ENCODE assay signal across 20 cellular contexts in the genomic region with DNA sequence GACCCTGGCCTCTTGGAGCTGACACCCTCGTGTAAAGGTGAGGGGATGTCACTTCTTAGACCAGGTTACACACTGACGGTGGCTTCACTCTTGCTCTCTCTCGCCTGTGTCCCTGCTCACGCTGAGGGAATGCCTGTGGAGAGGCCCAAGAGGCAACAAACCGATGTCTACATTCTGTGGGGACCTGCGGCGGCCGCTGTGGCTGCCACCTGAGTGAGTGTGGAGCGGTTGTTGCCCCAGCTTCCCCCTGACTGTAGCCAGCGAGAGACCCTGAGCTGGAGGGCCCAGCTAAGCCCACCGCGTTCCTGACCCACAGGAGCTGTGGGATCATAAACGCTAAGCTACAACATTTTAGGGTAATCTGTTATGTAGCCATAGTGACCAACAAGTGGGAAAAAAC. TPM values are rescaled to one million over a fixed set of nuclear protein-coding genes. Genes with fewer than 3 reads are reported as not detected.
DNase-seq lines count a peak whose midpoint lies in the region; FAIRE-seq and TF ChIP-seq lines count a peak whose summit lies in the region.
"Had no signal": no experiment of that assay in that cellular context is flagged by ENCODE, and none has a peak within 500 bp of the region (broad histone marks: within the 10 kb centered on the region; RNA-seq: fewer than 3 reads in every experiment).

No MANE protein-coding gene starts in this region.

- H2BK12ac ChIP-seq in H1 (ENCODE audit: low read depth, low read length) (no peak overlapping the region), neuronal stem cell (ENCODE audit: low read length) (no peak overlapping the region)

- no peaks in the 10 kb centered on the region for H3K79me1 ChIP-seq in H1 (ENCODE audit: low read depth, low read length)
- H3K79me1 ChIP-seq in neuronal stem cell (ENCODE audit: low read depth, low read length) = no peaks in the 10 kb centered on the region

- H4K8ac ChIP-seq in H1 (ENCODE audit: extremely low read depth, insufficient read depth, low read length) (peak overlapping the region; percentile 65), neuronal stem cell (ENCODE audit: low read depth, low read length) (no peak overlapping the region)

- H3K79me2 ChIP-seq in H1 (ENCODE audit: control insufficient read depth in 1 of 2, insufficient read depth in 2 of 2, low read length in 2 of 2) = no peaks in the 10 kb centered on the region

- H3K36me3 Mint-ChIP-seq in activated T-helper 2 cell treated with anti-CD3 and anti-CD28 coated beads, Interferon-gamma antibody, Interleukin-2, Interleukin-4, amounts not matched to agents 10 μg/mL and 5 μg/mL and 100 μg/mL, durations not matched to agents 14 hours and 24 hours and 36 hours (ENCODE audit: low read depth) = no peaks in the 10 kb centered on the region

- no peak overlapping the region for H3K23ac ChIP-seq in H1 (ENCODE audit: insufficient read length)
- H3K23ac ChIP-seq in neuronal stem cell (ENCODE audit: low read depth, low read length, poor library complexity) = no peak overlapping the region

- 89% methylated on average over 13 of the region's 13 CpGs; no CpG with 5 or more reads in 1 of the 2 experiments for WGBS in H1 (ENCODE audit: extremely low coverage in 1 of 2, insufficient coverage in 1 of 2, insufficient read length in 1 of 2, insufficient replicate concordance in 2 of 2, low coverage in 1 of 2, low lambda C conversion rate in 2 of 2, missing lambda C conversion rate in 1 of 2), 2 experiments
- no CpG with 5 or more reads among the region's 13 CpGs for WGBS in neuronal stem cell (ENCODE audit: extremely low coverage in 2 of 2, insufficient read length in 2 of 2, insufficient replicate concordance in 1 of 2), 2 donors
- 92 to 94% (median 92%) methylated on average over 9 to 13 of the region's 13 CpGs for WGBS in spleen, 5 donors

- no peak overlapping the region for H4K91ac ChIP-seq in H1 (replicated peaks; ENCODE audit: insufficient read length, low read length)
- no peak overlapping the region for H4K91ac ChIP-seq in neuronal stem cell (ENCODE audit: low read depth, low read length, poor library complexity)

- H3K4me3 ChIP-seq in BLaER1 (no peak overlapping the region), H1 (ENCODE audit: extremely low read depth in 1 of 4, insufficient read depth in 2 of 4, low read depth in 3 of 4, low read length in 4 of 4) (no peak overlapping the region), neuronal stem cell (ENCODE audit: low read length in 2 of 2) (no peak overlapping the region), spleen (no peak overlapping the region), ascending aorta (no peak overlapping the region)
- H3K4me3 ChIP-seq: A549, GM23338 had no signal

- no peak overlapping the region for H2BK120ac ChIP-seq in H1 (replicated peaks; ENCODE audit: low read depth, low read length)
- no peak overlapping the region for H2BK120ac ChIP-seq in neuronal stem cell (ENCODE audit: low read depth, low read length)

- H3K36me3 ChIP-seq in BLaER1 (no peaks in the 10 kb centered on the region), H1 (ENCODE audit: control insufficient read depth in 2 of 4, insufficient read depth in 4 of 4, low read length in 3 of 4) (no peaks in the 10 kb centered on the region), neuronal stem cell (replicated peaks in 1 of 2; ENCODE audit: control insufficient read depth in 2 of 2, insufficient read depth in 2 of 2, low read length in 2 of 2) (no peaks in the 10 kb centered on the region), spleen (no peaks in the 10 kb centered on the region), ascending aorta (no peaks in the 10 kb centered on the region)

- no peak overlapping the region for H3K18ac ChIP-seq in H1 (ENCODE audit: extremely low read depth, low read length)
- peak overlapping the region; percentile 3 for H3K18ac ChIP-seq in neuronal stem cell (ENCODE audit: low read length)

- intact Hi-C loops in spleen (cut with DNase I; ENCODE audit: low total_unique reads) (no loop called here), ascending aorta (cut with DNase I) (no loop called here)
- intact Hi-C loops in activated T-helper 2 cell treated with anti-CD3 and anti-CD28 coated beads, Interferon-gamma antibody, Interleukin-2, Interleukin-4, amounts not matched to agents 10 μg/mL and 5 μg/mL and 100 μg/mL, durations not matched to agents 14 hours and 24 hours and 36 hours (cut with micrococcal nuclease) = no loop called here

- H2BK5ac ChIP-seq in H1 (ENCODE audit: low read depth, low read length) (no peak overlapping the region), neuronal stem cell (ENCODE audit: low read length) (no peak overlapping the region)

- H4K20me1 ChIP-seq in BLaER1 (no peaks in the 10 kb centered on the region), H1 (replicated peaks in 1 of 2; ENCODE audit: control insufficient read depth in 1 of 2, insufficient read depth in 2 of 2, low read length in 2 of 2) (no peaks in the 10 kb centered on the region)

- H3K27me3 Mint-ChIP-seq in activated T-helper 2 cell treated with anti-CD3 and anti-CD28 coated beads, Interferon-gamma antibody, Interleukin-2, Interleukin-4, amounts not matched to agents 10 μg/mL and 5 μg/mL and 100 μg/mL, durations not matched to agents 14 hours and 24 hours and 36 hours (ENCODE audit: low read depth) = peaks cover 20% of the 10 kb centered on the region

- DNase-seq in H1 (ENCODE audit: low read depth in 1 of 2, low spot score in 2 of 2) (no peak), neuronal stem cell (ENCODE audit: low spot score) (no peak), spleen (peak; percentile 41), ascending aorta (ENCODE audit: low spot score in 2 of 2) (no peak), hepatic stellate cell (ENCODE audit: low spot score) (no peak)
- no peak for DNase-seq in activated T-helper 2 cell treated with anti-CD3 and anti-CD28 coated beads, Interferon-gamma antibody, Interleukin-2, Interleukin-4, amounts not matched to agents 10 μg/mL and 5 μg/mL and 100 μg/mL, durations not matched to agents 14 hours and 24 hours and 36 hours (ENCODE audit: low spot score)
- DNase-seq: C1 segment of cervical spinal cord; CD4-positive, alpha-beta T cell; DMS153; DMS79; GDM1; H7; HFFc6 had no signal

- no peak overlapping the region for H3K9ac ChIP-seq in BLaER1
- H3K9ac ChIP-seq in H1 (replicated peaks in 1 of 4; ENCODE audit: extremely low read depth in 1 of 4, low read depth in 3 of 4, low read length in 3 of 4) = no peak overlapping the region
- H3K9ac ChIP-seq in neuronal stem cell (ENCODE audit: low read depth, low read length, poor library complexity) = no peak overlapping the region

- H3K4ac ChIP-seq in H1 (replicated peaks; ENCODE audit: insufficient read length, low read depth, low read length) (no peak overlapping the region), neuronal stem cell (ENCODE audit: low read length) (no peak overlapping the region)

- TF ChIP-seq CTCF in H1 (IDR thresholded peaks at IDR 0.05; ENCODE audit: control extremely low read depth in 1 of 3, insufficient read depth in 1 of 3, low read depth in 1 of 3, low read length in 3 of 3) (no peak), spleen (IDR thresholded peaks at IDR 0.05 in 8 of 11, conservative IDR thresholded peaks at IDR 0.05 in 3 of 11) (no peak), ascending aorta (IDR thresholded peaks at IDR 0.05) (no peak)

- no peak for FAIRE-seq in H1 (lab: Jason Lieb, UNC)
- FAIRE-seq: A549, GM12892, GM18507 had no signal

- H3K4me1 Mint-ChIP-seq in activated T-helper 2 cell treated with anti-CD3 and anti-CD28 coated beads, Interferon-gamma antibody, Interleukin-2, Interleukin-4, amounts not matched to agents 10 μg/mL and 5 μg/mL and 100 μg/mL, durations not matched to agents 14 hours and 24 hours and 36 hours (ENCODE audit: low read depth) = no peaks in the 10 kb centered on the region

- CTCF ChIA-PET in H1 (lab: Charles Lee; ENCODE audit: partially characterized antibody) = interaction anchor here (0.6 to 5.7 kb wide), 4 partner anchors 9 to 267 kb away, joined by 4 to 59 read pairs (median 6); no protein-coding TSS in a partner anchor

- H3K14ac ChIP-seq in H1 (ENCODE audit: insufficient read length) (no peak overlapping the region), neuronal stem cell (ENCODE audit: low read length) (no peak overlapping the region)

- no peak overlapping the region for H3K56ac ChIP-seq in H1 (replicated peaks; ENCODE audit: insufficient read length, low read depth, low read length)

- H2BK15ac ChIP-seq in H1 (ENCODE audit: low read length) (no peak overlapping the region), neuronal stem cell (ENCODE audit: low read length) (no peak overlapping the region)

- H2AFZ ChIP-seq in H1 (ENCODE audit: low read length) = no peak overlapping the region
- H2AFZ ChIP-seq in neuronal stem cell (ENCODE audit: low read length) = no peak overlapping the region
- H2AFZ ChIP-seq: GM23338 had no signal

- H3K9me3 ChIP-seq in BLaER1 (peaks cover 8% of the 10 kb centered on the region), H1 (ENCODE audit: insufficient read depth in 2 of 2, low read depth in 1 of 2, low read length in 1 of 2) (no peaks in the 10 kb centered on the region), neuronal stem cell (replicated peaks in 1 of 2; ENCODE audit: control insufficient read depth in 2 of 2, insufficient read depth in 1 of 2, low read depth in 1 of 2, low read length in 2 of 2) (no peaks in the 10 kb centered on the region), spleen (no peaks in the 10 kb centered on the region), ascending aorta (no peaks in the 10 kb centered on the region)
- H3K9me3 ChIP-seq: A549 had no signal

- no peak overlapping the region for H4K5ac ChIP-seq in H1 (ENCODE audit: insufficient read length, low read depth, low read length)

- no peak overlapping the region for H3K4me3 Mint-ChIP-seq in activated T-helper 2 cell treated with anti-CD3 and anti-CD28 coated beads, Interferon-gamma antibody, Interleukin-2, Interleukin-4, amounts not matched to agents 10 μg/mL and 5 μg/mL and 100 μg/mL, durations not matched to agents 14 hours and 24 hours and 36 hours (ENCODE audit: low read depth)
- H3K4me3 Mint-ChIP-seq: CD4-positive, alpha-beta T cell; GM23338; HFFc6 had no signal

- H3K4me1 ChIP-seq in BLaER1 = peaks cover 67% of the 10 kb centered on the region
- H3K4me1 ChIP-seq in H1 (replicated peaks in 1 of 4; ENCODE audit: control insufficient read depth in 3 of 4, insufficient read depth in 4 of 4, low read length in 3 of 4) = peaks cover 0 to 2% (median under 1%) of the 10 kb centered on the region in 4 experiments; a peak in 4 of 7 replicates
- H3K4me1 ChIP-seq in neuronal stem cell (ENCODE audit: control insufficient read depth in 2 of 2, insufficient read depth in 1 of 2, low read depth in 1 of 2, low read length in 2 of 2) = peaks cover 0 to 2% of the 10 kb centered on the region in 2 donors
- H3K4me1 ChIP-seq in spleen = peaks cover 0 to 13% (median 0%) of the 10 kb centered on the region in 6 donors
- no peaks in the 10 kb centered on the region for H3K4me1 ChIP-seq in ascending aorta
- H3K4me1 ChIP-seq: A549 had no signal

- TF ChIP-seq RAD21 in H1 (IDR thresholded peaks at IDR 0.05 in 1 of 2, conservative IDR thresholded peaks at IDR 0.05 in 1 of 2; ENCODE audit: low read depth in 2 of 2, low read length in 2 of 2) = no peak

- H3K27ac ChIP-seq in BLaER1 = no peak overlapping the region
- no peak overlapping the region for H3K27ac ChIP-seq in H1 (ENCODE audit: low read depth, low read length)
- H3K27ac ChIP-seq in neuronal stem cell (replicated peaks; ENCODE audit: low read length) = no peak overlapping the region
- H3K27ac ChIP-seq in spleen = no peak overlapping the region
- no peak overlapping the region for H3K27ac ChIP-seq in ascending aorta
- H3K27ac ChIP-seq: 22Rv1, A549, HL-60 had no signal

- no peaks in the 10 kb centered on the region for H3K27me3 ChIP-seq in BLaER1
- H3K27me3 ChIP-seq in H1 (replicated peaks in 1 of 4; ENCODE audit: control insufficient read depth in 3 of 4, extremely low read depth in 1 of 4, insufficient read depth in 3 of 4, low read length in 3 of 4) = peaks cover 0 to 3% (median 1%) of the 10 kb centered on the region in 4 experiments; a peak in 1 of 7 replicates
- peaks cover 0 to 10% (median 0%) of the 10 kb centered on the region in 3 experiments for H3K27me3 ChIP-seq in neuronal stem cell (ENCODE audit: control insufficient read depth in 3 of 3, insufficient read depth in 3 of 3, low read depth in 1 of 3, low read length in 3 of 3)
- H3K27me3 ChIP-seq in spleen (replicated peaks in 1 of 7) = peaks cover 0 to 95% (median 13%) of the 10 kb centered on the region in 7 donors
- no peaks in the 10 kb centered on the region for H3K27me3 ChIP-seq in ascending aorta

- TF ChIP-seq POLR2A in H1 (IDR thresholded peaks at IDR 0.05; ENCODE audit: control extremely low read depth in 1 of 2, low read depth in 2 of 2, low read length in 2 of 2) (no peak), spleen (IDR thresholded peaks at IDR 0.05) (no peak)

- no peaks in the 10 kb centered on the region for H3K9me3 Mint-ChIP-seq in activated T-helper 2 cell treated with anti-CD3 and anti-CD28 coated beads, Interferon-gamma antibody, Interleukin-2, Interleukin-4, amounts not matched to agents 10 μg/mL and 5 μg/mL and 100 μg/mL, durations not matched to agents 14 hours and 24 hours and 36 hours
- H3K9me3 Mint-ChIP-seq: CD4-positive, alpha-beta T cell; GM23338; HFFc6 had no signal

- peak overlapping the region; percentile 25; the same call in 1 of the 2 replicates for H3K4me2 ChIP-seq in BLaER1
- H3K4me2 ChIP-seq in H1 (ENCODE audit: insufficient read depth in 1 of 2, low read depth in 2 of 2, low read length in 2 of 2) = no peak overlapping the region
- no peak overlapping the region for H3K4me2 ChIP-seq in neuronal stem cell (ENCODE audit: insufficient read depth, low read length, poor library complexity, severe bottlenecking)
- H3K4me2 ChIP-seq: A549, GM23338 had no signal

- no peak overlapping the region for H3K27ac Mint-ChIP-seq in activated T-helper 2 cell treated with anti-CD3 and anti-CD28 coated beads, Interferon-gamma antibody, Interleukin-2, Interleukin-4, amounts not matched to agents 10 μg/mL and 5 μg/mL and 100 μg/mL, durations not matched to agents 14 hours and 24 hours and 36 hours
- H3K27ac Mint-ChIP-seq: CD4-positive, alpha-beta T cell; GM23338; HFFc6 had no signal

- TF ChIP-seq EP300 in H1 (IDR thresholded peaks at IDR 0.05; ENCODE audit: borderline replicate concordance in 1 of 2, low read depth in 2 of 2, low read length in 2 of 2) = no peak

- H3K23me2 ChIP-seq in H1 (ENCODE audit: low read depth, low read length) = no peaks in the 10 kb centered on the region

- H2BK20ac ChIP-seq in H1 (ENCODE audit: low read length) = no peak overlapping the region

- H2AK5ac ChIP-seq in H1 (ENCODE audit: low read depth, low read length) (no peak overlapping the region), neuronal stem cell (ENCODE audit: low read depth, low read length) (no peak overlapping the region)

- POLR2A ChIA-PET in H1 (lab: Charles Lee; ENCODE audit: partially characterized antibody) = no interaction called here

RNA-seq across cellular contexts. Expression of a gene that starts 55.7 kb away (rescaled TPM):
- total RNA-seq in H1 (2021; fragmentation: NEBNext Ultra II Directional; extraction: Animal tissue kit (Norgen Biotek cat#: 25700)) = 16.6 and 18.7 TPM in 2 replicates
- polyA plus RNA-seq in H1 (2011; rRNA removed) (8.6 and 10.2 TPM in 2 replicates), spleen (1 to 10 TPM in 2 of 3 donors, under 1 TPM in 1; 0.93 to 1.6 (median 1.3) TPM)
- polyA plus RNA-seq in H1 (2011; cell fraction: cytosol; rRNA removed) = 9.5 TPM
- polyA plus RNA-seq in H1 (2011; cell fraction: nucleus; rRNA removed) = 10.5 TPM
- 9.0 to 13.2 TPM (median 10.2 TPM) in 4 replicates for polyA plus RNA-seq in H1 (2012, experiment 1 of 2)
- polyA plus RNA-seq in H1 (2012, experiment 2 of 2) = 0.70 TPM
- polyA plus RNA-seq in H1 (2013, experiment 1 of 2) = 10.7 TPM
- 11.2 TPM for polyA plus RNA-seq in H1 (2013, experiment 2 of 2)
- 15.3 and 16.8 TPM in 2 replicates for polyA minus RNA-seq in H1 (2011; rRNA and poly(A)+ RNA removed)
- polyA minus RNA-seq in H1 (2011; cell fraction: cytosol; rRNA and poly(A)+ RNA removed) = 8.6 TPM
- 19.0 TPM for polyA minus RNA-seq in H1 (2011; cell fraction: nucleus; rRNA and poly(A)+ RNA removed)
- 24.8 TPM for polyA plus RNA-seq in neuronal stem cell (2013, experiment 1 of 2)
- 26.3 TPM for polyA plus RNA-seq in neuronal stem cell (2013, experiment 2 of 2)
- total RNA-seq in spleen (1 to 10 TPM; 1.4 to 3.0 (median 2.7) TPM), ascending aorta (56.9 TPM)
- total RNA-seq in activated T-helper 2 cell treated with anti-CD3 and anti-CD28 coated beads, Interferon-gamma antibody, Interleukin-2, Interleukin-4, amounts not matched to agents 10 μg/mL and 5 μg/mL and 100 μg/mL, durations not matched to agents 14 hours and 24 hours and 36 hours = 0.74 and 0.96 TPM in 2 replicates
